In genomic region chr12:49809369-49810158, GRCh38 we compare ENCODE assay signal across 9 cellular contexts. TPM values are rescaled to one million over a fixed set of nuclear protein-coding genes. Genes with fewer than 3 reads are reported as not detected.
DNase-seq lines count a peak whose midpoint lies in the region; ATAC-seq and TF ChIP-seq lines count a peak whose summit lies in the region.
"Had no signal": no experiment of that assay in that cellular context is flagged by ENCODE, and none has a peak within 500 bp of the region (broad histone marks: within the 10 kb centered on the region; RNA-seq: fewer than 3 reads in every experiment).

No MANE protein-coding gene starts in this region.

- no peaks in the 10 kb centered on the region for H3K27me3 Mint-ChIP-seq in activated CD4-positive, alpha-beta T cell treated with anti-CD3 and anti-CD28 coated beads, Interleukin-2, amount 10 ng/mL, durations not matched to agents 7 days and 5 days

- H3K14ac ChIP-seq in mesenchymal stem cell (ENCODE audit: low read length in 2 of 2): peak overlapping the region in 1 of 2 experiments; percentile 87

- peak overlapping the region in 1 of 2 experiments; percentile 22 for H3K4ac ChIP-seq in mesenchymal stem cell (ENCODE audit: low read depth in 1 of 2, low read length in 2 of 2)

- H3K4me1 ChIP-seq in HUES64 (ENCODE audit: insufficient read depth, low read length) (peaks cover 32% of the 10 kb centered on the region), mesenchymal stem cell (ENCODE audit: control insufficient read depth, insufficient read depth, low read depth, low read length) (peaks cover 32% of the 10 kb centered on the region), stomach (peaks cover 8 to 35% (median 21%) of the 10 kb centered on the region in 4 donors)

- peak overlapping the region; percentile 35 for H4K91ac ChIP-seq in mesenchymal stem cell (ENCODE audit: low read length)

- no peak overlapping the region for H2BK15ac ChIP-seq in mesenchymal stem cell (ENCODE audit: low read depth, poor library complexity, severe bottlenecking)

- H3K36me3 ChIP-seq in HUES64 (ENCODE audit: insufficient read depth, low read length) (peaks cover 16% of the 10 kb centered on the region), mesenchymal stem cell (ENCODE audit: control insufficient read depth in 1 of 2, insufficient read depth in 2 of 2, low read depth in 1 of 2, low read length in 2 of 2) (peaks cover 35 to 52% of the 10 kb centered on the region in 2 experiments), stomach (peaks cover 10 to 24% (median 19%) of the 10 kb centered on the region in 4 donors)

- H3K18ac ChIP-seq in mesenchymal stem cell (ENCODE audit: low read depth in 1 of 2, low read length in 2 of 2): peak overlapping the region; percentile 10 to 93

- TF ChIP-seq CTCF in stomach (IDR thresholded peaks at IDR 0.05): no peak

- peak overlapping the region; percentile 21 for H2BK120ac ChIP-seq in mesenchymal stem cell (ENCODE audit: low read depth, low read length)

- H3K4me2 ChIP-seq in mesenchymal stem cell (ENCODE audit: low read length, poor library complexity, severe bottlenecking): no peak overlapping the region

- H3K27me3 ChIP-seq in HUES64 (ENCODE audit: insufficient read depth, low read length): no peaks in the 10 kb centered on the region
- H3K27me3 ChIP-seq in mesenchymal stem cell (ENCODE audit: control insufficient read depth in 1 of 2, insufficient read depth in 1 of 2, low read length in 2 of 2): no peaks in the 10 kb centered on the region
- H3K27me3 ChIP-seq in stomach: no peaks in the 10 kb centered on the region

- DNase-seq in mesenchymal stem cell (peak; percentile 53), stomach (no peak)
- DNase-seq in activated CD4-positive, alpha-beta T cell treated with anti-CD3 and anti-CD28 coated beads, Interleukin-2, amount 10 ng/mL, durations not matched to agents 7 days and 5 days: no peak
- DNase-seq in activated CD4-positive, alpha-beta T cell treated with anti-CD3 and anti-CD28 coated beads, Interleukin-2, amount 50 U/mL, for 48 hours: no peak

- H4K8ac ChIP-seq in mesenchymal stem cell (ENCODE audit: low read length): peak overlapping the region; percentile 43

- H3K27ac ChIP-seq in HUES64 (ENCODE audit: low read depth, low read length) (peak overlapping the region; percentile 78), cingulate gyrus (ENCODE audit: low read depth, low read length) (peak overlapping the region; percentile 90), mesenchymal stem cell (ENCODE audit: low read length, poor library complexity, severe bottlenecking) (no peak overlapping the region), stomach (peak overlapping the region; percentile 43 to 81 (median 63))

- intact Hi-C loops in stomach (cut with DNase I; ENCODE audit: low total_unique reads): no loop called here

- H3K9me3 ChIP-seq in HUES64 (ENCODE audit: insufficient read depth, low read depth, low read length): no peaks in the 10 kb centered on the region
- no peaks in the 10 kb centered on the region for H3K9me3 ChIP-seq in mesenchymal stem cell (ENCODE audit: control insufficient read depth, low read length)
- H3K9me3 ChIP-seq in stomach: no peaks in the 10 kb centered on the region

- H2AK5ac ChIP-seq in mesenchymal stem cell (ENCODE audit: low read length, severe bottlenecking): no peak overlapping the region

- H2BK5ac ChIP-seq in mesenchymal stem cell (ENCODE audit: low read depth, low read length, poor library complexity, severe bottlenecking): peak overlapping the region; percentile 20

- CTCF ChIA-PET in activated CD4-positive, alpha-beta T cell treated with anti-CD3 and anti-CD28 coated beads, Interleukin-2, amount 10 ng/mL, durations not matched to agents 7 days and 5 days (lab: Charles Lee): interaction anchor here (1.6 kb wide), 1 partner anchor 9 kb away, joined by 4 read pairs; no protein-coding TSS in a partner anchor

- ATAC-seq in GM21737 (IDR thresholded peaks at IDR 0.05; ENCODE audit: unreplicated experiment) (no peak), HG02678 (IDR thresholded peaks at IDR 0.05; ENCODE audit: unreplicated experiment) (no peak)
- ATAC-seq: K562 had no signal

- H3K27ac Mint-ChIP-seq in activated CD4-positive, alpha-beta T cell treated with anti-CD3 and anti-CD28 coated beads, Interleukin-2, amount 10 ng/mL, durations not matched to agents 7 days and 5 days: no peak overlapping the region

- no peak for TF ChIP-seq POLR2A in stomach (IDR thresholded peaks at IDR 0.05)

- H2BK12ac ChIP-seq in mesenchymal stem cell (ENCODE audit: low read length in 2 of 2): peak overlapping the region in 1 of 2 experiments; percentile 80

- H3K4me3 ChIP-seq in HUES64 (ENCODE audit: low read length) (no peak overlapping the region), mesenchymal stem cell (ENCODE audit: insufficient read depth in 1 of 2, low read depth in 1 of 2, low read length in 2 of 2) (peak overlapping the region in 1 of 2 experiments; percentile 50), stomach (no peak overlapping the region)
- H3K4me3 ChIP-seq: K562 had no signal

- H3K4me1 Mint-ChIP-seq in activated CD4-positive, alpha-beta T cell treated with anti-CD3 and anti-CD28 coated beads, Interleukin-2, amount 10 ng/mL, durations not matched to agents 7 days and 5 days: peaks cover 4% of the 10 kb centered on the region

- H3K23ac ChIP-seq in mesenchymal stem cell (ENCODE audit: low read length in 2 of 2): peak overlapping the region in 1 of 2 experiments; percentile 94

- no peak overlapping the region for H3K4me3 Mint-ChIP-seq in activated CD4-positive, alpha-beta T cell treated with anti-CD3 and anti-CD28 coated beads, Interleukin-2, amount 10 ng/mL, durations not matched to agents 7 days and 5 days

- peaks cover 63% of the 10 kb centered on the region for H3K79me1 ChIP-seq in mesenchymal stem cell (replicated peaks; ENCODE audit: low read length, poor library complexity, severe bottlenecking)

- TF ChIP-seq EP300 in stomach (IDR thresholded peaks at IDR 0.05): no peak

- WGBS in HUES64: 48% methylated on average over 6 of the region's 7 CpGs
- 71% methylated on average over 1 of the region's 7 CpGs for WGBS in mesenchymal stem cell
- 48 to 70% (median 52%) methylated on average over 6 to 7 of the region's 7 CpGs for WGBS in stomach, 5 donors

- no peak overlapping the region for H2AFZ ChIP-seq in mesenchymal stem cell (ENCODE audit: low read depth, low read length)

- POLR2A ChIA-PET in activated CD4-positive, alpha-beta T cell treated with anti-CD3 and anti-CD28 coated beads, Interleukin-2, amount 10 ng/mL, durations not matched to agents 7 days and 5 days (lab: Charles Lee): no interaction called here

- H3K36me3 Mint-ChIP-seq in activated CD4-positive, alpha-beta T cell treated with anti-CD3 and anti-CD28 coated beads, Interleukin-2, amount 10 ng/mL, durations not matched to agents 7 days and 5 days (ENCODE audit: low read depth): no peaks in the 10 kb centered on the region

- no peaks in the 10 kb centered on the region for H3K9me3 Mint-ChIP-seq in activated CD4-positive, alpha-beta T cell treated with anti-CD3 and anti-CD28 coated beads, Interleukin-2, amount 10 ng/mL, durations not matched to agents 7 days and 5 days

- H3K9ac ChIP-seq in HUES64 (ENCODE audit: low read depth, low read length) (peak overlapping the region; percentile 61; the same call in 1 of the 2 replicates), mesenchymal stem cell (ENCODE audit: low read length) (peak overlapping the region; percentile 68)

RNA-seq across cellular contexts. Expression of gene NCKAP5L, which starts 18.6 kb away (rescaled TPM):
- 17.9 TPM for polyA plus RNA-seq in HUES64 (2013, experiment 1 of 2)
- 19.1 TPM for polyA plus RNA-seq in HUES64 (2013, experiment 2 of 2)
- 23.5 TPM for polyA plus RNA-seq in mesenchymal stem cell (2013, experiment 1 of 2)
- polyA plus RNA-seq in mesenchymal stem cell (2013, experiment 2 of 2): 22.0 TPM
- total RNA-seq in stomach: 10 to 100 TPM in 2 of 5 donors, 1 to 10 TPM in 3; 4.9 to 16.5 (median 8.3) TPM
- 1 to 10 TPM; 3.5 to 9.7 (median 4.1) TPM for polyA plus RNA-seq in stomach
- 1 to 10 TPM; 4.0 to 4.5 TPM for total RNA-seq in activated CD4-positive, alpha-beta T cell treated with anti-CD3 and anti-CD28 coated beads, Interleukin-2, amount 10 ng/mL, durations not matched to agents 7 days and 5 days

RNA-seq across cellular contexts. Expression of gene BCDIN3D, which starts 33.3 kb away (rescaled TPM):
- 2.4 TPM for polyA plus RNA-seq in HUES64 (2013, experiment 1 of 2)
- polyA plus RNA-seq in HUES64 (2013, experiment 2 of 2): 1.8 TPM
- 4.1 TPM for polyA plus RNA-seq in mesenchymal stem cell (2013, experiment 1 of 2)
- polyA plus RNA-seq in mesenchymal stem cell (2013, experiment 2 of 2): 4.4 TPM
- total RNA-seq in stomach: 10 to 100 TPM in 1 of 5 donors, 1 to 10 TPM in 2, under 1 TPM in 1, not detected in 1; 0.58 to 14.7 (median 3.6) TPM
- polyA plus RNA-seq in stomach: 1 to 10 TPM; 1.8 to 2.7 (median 2.6) TPM
- 1 to 10 TPM; 7.7 to 8.7 TPM for total RNA-seq in activated CD4-positive, alpha-beta T cell treated with anti-CD3 and anti-CD28 coated beads, Interleukin-2, amount 10 ng/mL, durations not matched to agents 7 days and 5 days
